In the genomic region with DNA sequence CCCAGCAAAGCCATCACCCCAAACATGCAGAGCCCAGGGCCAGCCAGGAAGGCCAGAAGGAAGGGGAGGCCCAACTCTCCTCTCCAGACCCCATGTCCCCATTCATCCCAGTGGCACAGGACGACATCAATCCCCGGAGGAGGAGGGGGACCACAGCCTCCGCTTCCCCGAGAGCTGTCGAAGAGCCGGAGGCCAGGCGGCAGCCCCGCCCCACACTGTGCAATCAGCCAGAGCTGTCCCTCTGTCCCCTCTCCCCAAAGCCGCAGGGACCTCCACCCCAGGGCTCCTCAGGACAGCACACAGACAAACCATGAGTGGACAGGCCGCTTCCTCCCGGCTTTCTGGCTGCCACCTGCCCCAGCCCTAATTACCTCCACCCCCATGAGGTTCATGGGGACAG, we compare ENCODE assay signal across 9 cellular contexts.
"Had no signal": no experiment of that assay in that cellular context is flagged by ENCODE, and none has a peak within 500 bp of the region (broad histone marks: within the 10 kb centered on the region; RNA-seq: fewer than 3 reads in every experiment).

No MANE protein-coding gene starts in this region.

- H3K27ac Mint-ChIP-seq: stimulated activated naive B cell treated with anti-CD40 and anti-IgM and Interleukin-4, amounts not matched to agents 10 μg/mL and 1 μg/mL and 100 μg/mL, for 72 hours had no signal

- DNase-seq: activated CD4-positive, alpha-beta T cell treated with anti-CD3 and anti-CD28 coated beads for 48 hours; activated gamma-delta T cell; activated T-cell treated with anti-CD3 and anti-CD28 coated beads, Interleukin-2, amount 50 U/mL, for 1 hour; glutamatergic neuron; left colon; naive thymus-derived CD4-positive, alpha-beta T cell; stimulated activated naive B cell treated with anti-CD40 and anti-IgM and Interleukin-4, amounts not matched to agents 10 μg/mL and 1 μg/mL and 100 μg/mL, for 72 hours; upper lobe of left lung had no signal

- H3K27me3 ChIP-seq: upper lobe of left lung had no signal

- H3K27me3 Mint-ChIP-seq: naive thymus-derived CD4-positive, alpha-beta T cell; stimulated activated naive B cell treated with anti-CD40 and anti-IgM and Interleukin-4, amounts not matched to agents 10 μg/mL and 1 μg/mL and 100 μg/mL, for 72 hours had no signal

- H3K4me3 Mint-ChIP-seq: naive thymus-derived CD4-positive, alpha-beta T cell had no signal

- H3K27ac ChIP-seq: upper lobe of left lung had no signal

- H3K9me3 Mint-ChIP-seq: stimulated activated naive B cell treated with anti-CD40 and anti-IgM and Interleukin-4, amounts not matched to agents 10 μg/mL and 1 μg/mL and 100 μg/mL, for 72 hours had no signal

- H3K4me3 ChIP-seq: upper lobe of left lung had no signal

- ATAC-seq: esophagus mucosa; left colon; naive thymus-derived CD4-positive, alpha-beta T cell; stimulated activated naive B cell treated with anti-CD40 and anti-IgM and Interleukin-4, amounts not matched to agents 10 μg/mL and 1 μg/mL and 100 μg/mL, for 72 hours had no signal

- H3K9me3 ChIP-seq: upper lobe of left lung had no signal
